ENCODE assay signal across 19 cellular contexts in the genomic region with DNA sequence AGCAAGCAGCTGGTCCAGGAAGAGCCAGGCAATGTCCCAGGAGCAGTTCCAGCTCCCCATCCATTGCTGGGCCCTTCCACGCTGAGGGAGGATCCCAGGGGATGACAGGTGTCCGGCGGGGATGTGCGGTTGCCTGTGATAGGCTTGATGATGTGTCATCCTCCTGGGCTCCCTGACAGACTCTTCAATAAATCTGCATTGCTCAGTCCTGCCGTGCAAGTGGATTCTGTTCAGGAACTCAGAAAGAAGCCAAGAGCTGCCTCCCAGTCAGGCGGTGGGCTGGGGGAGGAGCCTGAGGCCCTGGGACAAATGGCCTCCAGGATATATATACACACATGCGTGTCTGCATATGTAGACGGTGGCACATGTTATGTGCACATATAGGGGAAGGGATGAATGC. TPM values are rescaled to one million over a fixed set of nuclear protein-coding genes. Genes with fewer than 3 reads are reported as not detected.
"Had no signal": no experiment of that assay in that cellular context is flagged by ENCODE, and none has a peak within 500 bp of the region (broad histone marks: within the 10 kb centered on the region; RNA-seq: fewer than 3 reads in every experiment).

No MANE protein-coding gene starts in this region.

- H3K4me1 ChIP-seq: ascending aorta, gastroesophageal sphincter, left lung, prostate gland, spleen had no signal

- H3K4me1 Mint-ChIP-seq: T-helper 17 cell had no signal

- H3K36me3 ChIP-seq: ascending aorta, gastroesophageal sphincter, left lung, prostate gland, spleen, WERI-Rb-1 had no signal

- H3K27ac ChIP-seq: ascending aorta, epithelial cell of prostate, gastroesophageal sphincter, left lung, prostate gland, spleen, WERI-Rb-1 had no signal

- H3K9me3 Mint-ChIP-seq: activated naive CD4-positive, alpha-beta T cell treated with anti-CD3 and anti-CD28 coated beads for 36 hours; activated T-helper 2 cell treated with anti-CD3 and anti-CD28 coated beads, Interferon-gamma antibody, Interleukin-2, Interleukin-4, amounts not matched to agents 10 μg/mL and 5 μg/mL and 100 μg/mL, durations not matched to agents 14 hours and 24 hours and 36 hours; dendritic cell treated with granulocyte-macrophage colony-stimulating factor and Interleukin-4, amounts not matched to agents 40 ng/mL and 50 ng/mL, for 4 days; effector memory CD8-positive, alpha-beta T cell had no signal

- H3K36me3 Mint-ChIP-seq: naive thymus-derived CD4-positive, alpha-beta T cell had no signal

- H3K27me3 ChIP-seq: ascending aorta had no signal

- H3K27ac Mint-ChIP-seq: activated naive CD4-positive, alpha-beta T cell treated with anti-CD3 and anti-CD28 coated beads for 36 hours; activated T-helper 2 cell treated with anti-CD3 and anti-CD28 coated beads, Interferon-gamma antibody, Interleukin-2, Interleukin-4, amounts not matched to agents 10 μg/mL and 5 μg/mL and 100 μg/mL, durations not matched to agents 14 hours and 24 hours and 36 hours; dendritic cell treated with granulocyte-macrophage colony-stimulating factor and Interleukin-4, amounts not matched to agents 40 ng/mL and 50 ng/mL, for 4 days; effector memory CD8-positive, alpha-beta T cell; naive thymus-derived CD4-positive, alpha-beta T cell; T-helper 17 cell had no signal

- H3K4me3 Mint-ChIP-seq: activated naive CD4-positive, alpha-beta T cell treated with anti-CD3 and anti-CD28 coated beads for 36 hours; dendritic cell treated with granulocyte-macrophage colony-stimulating factor and Interleukin-4, amounts not matched to agents 40 ng/mL and 50 ng/mL, for 4 days; effector memory CD8-positive, alpha-beta T cell; T-helper 17 cell had no signal

- H3K4me3 ChIP-seq: ascending aorta, gastroesophageal sphincter, left lung, prostate gland, spleen had no signal

- DNase-seq: activated CD4-positive, alpha-beta T cell treated with anti-CD3 and anti-CD28 coated beads, Interleukin-2, amount 50 U/mL, for 48 hours; activated naive CD4-positive, alpha-beta T cell treated with anti-CD3 and anti-CD28 coated beads for 36 hours; effector memory CD8-positive, alpha-beta T cell; left lung; mammary epithelial cell; naive thymus-derived CD4-positive, alpha-beta T cell; spleen; stimulated activated CD4-positive, alpha-beta T cell treated with anti-CD3 and anti-CD28 coated beads, Interleukin-1b, Interleukin-23, amount 100 ng/mL, for 48 hours; T-helper 17 cell; WERI-Rb-1 had no signal

- ATAC-seq: effector memory CD8-positive, alpha-beta T cell; gastroesophageal sphincter; left lung; naive thymus-derived CD4-positive, alpha-beta T cell; sciatic nerve; T-helper 17 cell had no signal

- H3K9me3 ChIP-seq: ascending aorta, gastroesophageal sphincter, left lung, prostate gland, spleen had no signal

RNA-seq across cellular contexts. Expression of a gene that starts 28.2 kb away (rescaled TPM):
- total RNA-seq: activated naive CD4-positive, alpha-beta T cell treated with anti-CD3 and anti-CD28 coated beads for 36 hours; bronchial epithelial cell; mononuclear cell; T-helper 17 cell had no signal
- polyA plus RNA-seq: naive thymus-derived CD4-positive, alpha-beta T cell had no signal
